Comparison of ENCODE assay signal across 9 cellular contexts in genomic region chr2:96873651-96874096, GRCh38. TPM values are rescaled to one million over a fixed set of nuclear protein-coding genes. Genes with fewer than 3 reads are reported as not detected.
DNase-seq lines count a peak whose midpoint lies in the region; ATAC-seq and TF ChIP-seq lines count a peak whose summit lies in the region.
"Had no signal": no experiment of that assay in that cellular context is flagged by ENCODE, and none has a peak within 500 bp of the region (broad histone marks: within the 10 kb centered on the region; RNA-seq: fewer than 3 reads in every experiment).

No MANE protein-coding gene starts in this region.

- DNase-seq in breast epithelium (ENCODE audit: low spot score in 2 of 2): no peak
- no peak for DNase-seq in MCF 10A (ENCODE audit: unreplicated experiment)
- peak; percentile 58 for DNase-seq in lung (ENCODE audit: low spot score)
- DNase-seq in vagina (ENCODE audit: extremely low spot score in 2 of 2): no peak
- no peak for DNase-seq in AG20443 (ENCODE audit: low spot score)
- DNase-seq: cerebellar nuclear complex, NCI-H1694 had no signal

- H3K27ac ChIP-seq in breast epithelium: peak overlapping the region; percentile 65 to 82
- H3K27ac ChIP-seq in lung (ENCODE audit: low read depth in 1 of 2, low read length in 1 of 2): peak overlapping the region; percentile 36 to 69
- peak overlapping the region; percentile 54 for H3K27ac ChIP-seq in vagina

- H3K9me3 Mint-ChIP-seq in MCF 10A (ENCODE audit: unreplicated experiment): no peaks in the 10 kb centered on the region

- H3K36me3 ChIP-seq in breast epithelium (no peaks in the 10 kb centered on the region), lung (ENCODE audit: control insufficient read depth in 2 of 2, insufficient read depth in 2 of 2, low read length in 2 of 2) (no peaks in the 10 kb centered on the region), vagina (no peaks in the 10 kb centered on the region)
- H3K36me3 ChIP-seq: pancreas had no signal

- no peaks in the 10 kb centered on the region for H3K4me1 Mint-ChIP-seq in MCF 10A (ENCODE audit: insufficient read depth, unreplicated experiment)

- no peak overlapping the region for H3K4me3 Mint-ChIP-seq in MCF 10A (ENCODE audit: unreplicated experiment)

- no peaks in the 10 kb centered on the region for H3K36me3 Mint-ChIP-seq in MCF 10A (ENCODE audit: insufficient read depth, unreplicated experiment)

- no peaks in the 10 kb centered on the region for H3K9me3 ChIP-seq in breast epithelium
- no peaks in the 10 kb centered on the region for H3K9me3 ChIP-seq in lung (ENCODE audit: control insufficient read depth in 2 of 2, insufficient read depth in 1 of 2, low read length in 1 of 2)
- no peaks in the 10 kb centered on the region for H3K9me3 ChIP-seq in vagina
- H3K9me3 ChIP-seq: pancreas had no signal

- no peak overlapping the region for H3K27ac Mint-ChIP-seq in MCF 10A (ENCODE audit: low read depth, unreplicated experiment)

- no peaks in the 10 kb centered on the region for H3K27me3 Mint-ChIP-seq in MCF 10A (ENCODE audit: insufficient read depth, unreplicated experiment)

- 44 to 55% methylated on average over 8 of the region's 8 CpGs for WGBS in lung, 2 donors

- H3K27me3 ChIP-seq in breast epithelium: no peaks in the 10 kb centered on the region
- H3K27me3 ChIP-seq in lung (ENCODE audit: control insufficient read depth, insufficient read depth): no peaks in the 10 kb centered on the region
- no peaks in the 10 kb centered on the region for H3K27me3 ChIP-seq in vagina
- H3K27me3 ChIP-seq: pancreas had no signal

- CTCF ChIA-PET in MCF 10A (lab: Yijun Ruan, JAX): interaction anchor here (0.5 to 2.3 kb wide), 3 partner anchors 16 to 256 kb away, joined by 3 to 10 read pairs (median 3); partner anchors contain the start of gene ANKRD39

- H3K4me1 ChIP-seq in breast epithelium (peaks cover 5 to 10% of the 10 kb centered on the region in 2 donors), lung (ENCODE audit: control insufficient read depth in 2 of 2, insufficient read depth in 2 of 2, low read length in 2 of 2) (peaks cover 0 to 10% of the 10 kb centered on the region in 2 donors), vagina (peaks cover 48% of the 10 kb centered on the region)

- TF ChIP-seq CTCF in breast epithelium (IDR thresholded peaks at IDR 0.05): no peak
- TF ChIP-seq CTCF in MCF 10A (IDR thresholded peaks at IDR 0.05; ENCODE audit: unreplicated experiment): no peak
- no peak for TF ChIP-seq CTCF in lung (IDR thresholded peaks at IDR 0.05; ENCODE audit: control extremely low read depth, extremely low read depth)
- no peak for TF ChIP-seq CTCF in vagina (IDR thresholded peaks at IDR 0.05)

- intact Hi-C loops in breast epithelium (cut with DNase I; ENCODE audit: low total_unique reads) (no loop called here), MCF 10A (cut with micrococcal nuclease) (no loop called here), vagina (cut with DNase I) (no loop called here)

- ATAC-seq in lung (ENCODE audit: insufficient read depth, low FRiP score) (no peak), GM19463 (IDR thresholded peaks at IDR 0.05; ENCODE audit: unreplicated experiment) (no peak)

- POLR2A ChIA-PET in MCF 10A (lab: Yijun Ruan, JAX): no interaction called here

- TF ChIP-seq POLR2A in breast epithelium (IDR thresholded peaks at IDR 0.05) (no peak), vagina (IDR thresholded peaks at IDR 0.05) (no peak)

- H3K4me3 ChIP-seq in breast epithelium (no peak overlapping the region), lung (no peak overlapping the region), vagina (no peak overlapping the region)
- H3K4me3 ChIP-seq: pancreas had no signal

- BruUV-seq in MCF 10A (replicated peaks; lab: Mats Ljungman, UMichigan): no TSS peak

RNA-seq across cellular contexts. Expression of gene SEMA4C, which starts 3.8 kb away (rescaled TPM):
- total RNA-seq in breast epithelium: 10 to 100 TPM; 17.9 to 37.3 (median 31.5) TPM
- 16.3 and 22.6 TPM in 2 replicates for total RNA-seq in MCF 10A (2022)
- total RNA-seq in lung: 10 to 100 TPM; 34.7 to 42.0 TPM
- 10 to 100 TPM; 18.8 to 23.0 TPM for polyA plus RNA-seq in lung
- 60.6 TPM for total RNA-seq in vagina

RNA-seq across cellular contexts. Expression of gene ANKRD39, which starts 15.9 kb away (rescaled TPM):
- total RNA-seq in breast epithelium (10 to 100 TPM in 1 of 3 donors, 1 to 10 TPM in 2; 8.8 to 15.8 (median 9.2) TPM), MCF 10A (2022) (14.0 and 17.6 TPM in 2 replicates), lung (10 to 100 TPM in 1 of 2 donors, 1 to 10 TPM in 1; 7.4 to 16.9 TPM), vagina (20.4 TPM)
- polyA plus RNA-seq in lung: 10 to 100 TPM; 15.5 to 15.7 TPM

RNA-seq across cellular contexts. Expression of gene ANKRD23, which starts 29.9 kb away (rescaled TPM):
- total RNA-seq in breast epithelium: 1 to 10 TPM; 3.5 to 9.4 (median 7.2) TPM
- 3.4 and 7.6 TPM in 2 replicates for total RNA-seq in MCF 10A (2022)
- 1 to 10 TPM; 6.4 to 6.9 TPM for total RNA-seq in lung
- 1 to 10 TPM; 1.5 to 2.4 TPM for polyA plus RNA-seq in lung
- total RNA-seq in vagina: 0.98 TPM

RNA-seq across cellular contexts. Expression of gene CNNM3, which starts 57.6 kb away (rescaled TPM):
- total RNA-seq in breast epithelium (10 to 100 TPM in 2 of 3 donors, 1 to 10 TPM in 1; 7.5 to 13.8 (median 11.8) TPM), MCF 10A (2022) (9.1 and 9.9 TPM in 2 replicates), lung (10 to 100 TPM; 21.7 to 31.4 TPM), vagina (16.5 TPM)
- polyA plus RNA-seq in lung: 1 to 10 TPM; 7.2 to 7.6 TPM
